In genomic region chr3:125175321-125176078, GRCh38 we compare ENCODE assay signal across 1 cellular context.
TF ChIP-seq lines count a peak whose summit lies in the region.

No MANE protein-coding gene starts in this region.

TF ChIP-seq in WTC11, 78 proteins besides CTCF, POLR2A, EP300 and RAD21 (continued from another document):
- TF ChIP-seq ZNF317 (CRISPR knock-in tag; IDR thresholded peaks at IDR 0.05; ENCODE audit: borderline replicate concordance, low read depth) (no peak), NFATC4 (CRISPR knock-in tag; IDR thresholded peaks at IDR 0.05) (no peak), ZNF232 (CRISPR knock-in tag; IDR thresholded peaks at IDR 0.05) (no peak), ATF2 (CRISPR knock-in tag; IDR thresholded peaks at IDR 0.05; ENCODE audit: borderline replicate concordance, low read depth) (no peak)
